ENCODE assay signal across 14 cellular contexts in the genomic region with DNA sequence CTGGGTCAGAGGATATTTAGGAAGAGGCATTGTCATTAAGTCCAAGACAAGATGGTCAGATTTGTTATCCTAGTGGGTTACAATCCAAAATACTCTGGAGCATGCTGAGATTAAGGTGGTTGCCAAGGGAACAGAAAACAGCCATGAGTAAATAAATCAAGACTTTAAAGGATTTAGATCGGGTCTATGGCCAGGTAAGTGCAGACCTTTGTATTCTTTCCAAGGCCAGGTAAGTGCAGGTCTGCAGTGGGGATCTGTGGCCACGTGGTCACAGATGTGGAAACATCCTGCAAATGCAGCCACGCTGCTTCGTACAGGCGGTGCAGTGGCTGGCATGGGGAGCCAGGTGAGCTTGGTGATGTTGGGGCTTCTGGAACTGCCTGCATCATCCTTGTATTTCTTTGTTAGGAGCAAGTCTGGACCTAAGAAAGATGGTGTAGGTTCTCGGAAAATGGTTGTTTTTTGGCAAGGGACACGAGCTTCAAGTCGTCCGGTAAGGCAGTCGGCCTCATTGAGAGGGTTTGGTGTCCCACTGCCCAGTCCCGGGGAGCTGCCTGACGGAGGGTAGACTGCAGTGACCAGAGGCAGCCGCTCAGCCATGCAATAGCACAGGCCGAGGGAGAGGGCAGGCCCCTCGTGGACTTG. TPM values are rescaled to one million over a fixed set of nuclear protein-coding genes. Genes with fewer than 3 reads are reported as not detected.
DNase-seq lines count a peak whose midpoint lies in the region; ATAC-seq and TF ChIP-seq lines count a peak whose summit lies in the region.
"Had no signal": no experiment of that assay in that cellular context is flagged by ENCODE, and none has a peak within 500 bp of the region (broad histone marks: within the 10 kb centered on the region; RNA-seq: fewer than 3 reads in every experiment).

No MANE protein-coding gene starts in this region.

- H3K27me3 ChIP-seq in endodermal cell (ENCODE audit: control insufficient read depth, insufficient read depth, low read length, poor library complexity, severe bottlenecking) = no peaks in the 10 kb centered on the region

- H3K4me1 Mint-ChIP-seq in endodermal cell = peaks cover 48% of the 10 kb centered on the region
- peaks cover 45 to 69% of the 10 kb centered on the region in 2 donors for H3K4me1 Mint-ChIP-seq in stimulated activated naive B cell treated with anti-CD40 and anti-IgM and Interleukin-4, amounts not matched to agents 10 μg/mL and 1 μg/mL and 100 μg/mL, for 72 hours

- H3K4me3 Mint-ChIP-seq in endodermal cell = no peak overlapping the region
- peak overlapping the region; percentile 42 to 65 for H3K4me3 Mint-ChIP-seq in stimulated activated naive B cell treated with anti-CD40 and anti-IgM and Interleukin-4, amounts not matched to agents 10 μg/mL and 1 μg/mL and 100 μg/mL, for 72 hours
- H3K4me3 Mint-ChIP-seq: activated CD4-positive, alpha-beta T cell treated with anti-CD3 and anti-CD28 coated beads, Interleukin-2, amount 10 ng/mL, durations not matched to agents 24 days and 14 days; activated T-helper 17 cell treated with anti-CD3 and anti-CD28 coated beads, Interleukin-2, amount 50 U/mL, for 72 hours had no signal

- peak overlapping the region; percentile 50 for H3K27ac Mint-ChIP-seq in endodermal cell
- H3K27ac Mint-ChIP-seq in stimulated activated naive B cell treated with anti-CD40 and anti-IgM and Interleukin-4, amounts not matched to agents 10 μg/mL and 1 μg/mL and 100 μg/mL, for 72 hours = peak overlapping the region; percentile 90
- H3K27ac Mint-ChIP-seq: activated CD4-positive, alpha-beta T cell treated with anti-CD3 and anti-CD28 coated beads, Interleukin-2, amount 10 ng/mL, durations not matched to agents 24 days and 14 days; activated T-helper 17 cell treated with anti-CD3 and anti-CD28 coated beads, Interleukin-2, amount 50 U/mL, for 72 hours had no signal

- H3K9me3 ChIP-seq in endodermal cell (ENCODE audit: control insufficient read depth, low read length) = no peaks in the 10 kb centered on the region
- H3K9me3 ChIP-seq: A549 had no signal

- peaks cover 26% of the 10 kb centered on the region for H3K4me1 ChIP-seq in endodermal cell (ENCODE audit: control insufficient read depth, insufficient read depth, low read length)

- no peak overlapping the region for H3K4me3 ChIP-seq in endodermal cell (ENCODE audit: low read length)
- H3K4me3 ChIP-seq: A549 had no signal

- WGBS in endodermal cell (ENCODE audit: insufficient coverage in 1 of 2, insufficient read length in 1 of 2), 2 experiments = 90 to 95% methylated on average over 10 to 15 of the region's 15 CpGs

- H3K27ac ChIP-seq in endodermal cell (ENCODE audit: low read depth, low read length) = peak overlapping the region; percentile 84

- no peaks in the 10 kb centered on the region for H3K27me3 Mint-ChIP-seq in endodermal cell (ENCODE audit: insufficient read depth)
- no peaks in the 10 kb centered on the region for H3K27me3 Mint-ChIP-seq in stimulated activated naive B cell treated with anti-CD40 and anti-IgM and Interleukin-4, amounts not matched to agents 10 μg/mL and 1 μg/mL and 100 μg/mL, for 72 hours
- H3K27me3 Mint-ChIP-seq: activated CD4-positive, alpha-beta T cell treated with anti-CD3 and anti-CD28 coated beads, Interleukin-2, amount 10 ng/mL, durations not matched to agents 24 days and 14 days; activated T-helper 17 cell treated with anti-CD3 and anti-CD28 coated beads, Interleukin-2, amount 50 U/mL, for 72 hours had no signal

- H3K9me3 Mint-ChIP-seq in endodermal cell = no peaks in the 10 kb centered on the region
- no peaks in the 10 kb centered on the region for H3K9me3 Mint-ChIP-seq in stimulated activated naive B cell treated with anti-CD40 and anti-IgM and Interleukin-4, amounts not matched to agents 10 μg/mL and 1 μg/mL and 100 μg/mL, for 72 hours
- H3K9me3 Mint-ChIP-seq: activated CD4-positive, alpha-beta T cell treated with anti-CD3 and anti-CD28 coated beads, Interleukin-2, amount 10 ng/mL, durations not matched to agents 24 days and 14 days; activated T-helper 17 cell treated with anti-CD3 and anti-CD28 coated beads, Interleukin-2, amount 50 U/mL, for 72 hours had no signal

- DNase-seq in activated CD4-positive, CD25-positive, alpha-beta regulatory T cell treated with anti-CD3 and anti-CD28 coated beads, Interleukin-2, amount 50 U/mL, for 72 hours = peak; percentile 12
- DNase-seq in activated CD4-positive, CD25-positive, alpha-beta regulatory T cell (lab: John Stamatoyannopoulos, UW) = no peak
- peak; percentile 54 for DNase-seq in endodermal cell
- no peak for DNase-seq in stimulated activated naive B cell treated with anti-CD40 and anti-IgM and Interleukin-4, amounts not matched to agents 10 μg/mL and 1 μg/mL and 100 μg/mL, for 72 hours
- no peak for DNase-seq in A172 (ENCODE audit: low spot score)
- DNase-seq: activated CD4-positive, alpha-beta T cell treated with anti-CD3 and anti-CD28 coated beads, Interleukin-2, amount 10 ng/mL, durations not matched to agents 24 days and 14 days; central memory CD4-positive, alpha-beta T cell; DMS 273 treated with DMSO at 0.1 percent for 48 hours; NCI-H2029; NK-92 treated with Interleukin-12 subunit alpha and Interleukin-12 subunit beta, amount 100 ng/mL, for 24 hours; SW 1271 had no signal

- H3K36me3 ChIP-seq in endodermal cell (ENCODE audit: control insufficient read depth, insufficient read depth, low read length) = no peaks in the 10 kb centered on the region

- TF ChIP-seq CTCF in endodermal cell (conservative IDR thresholded peaks at IDR 0.05) = no peak

- peak in 1 of 2 donors; percentile 26 for ATAC-seq in stimulated activated naive B cell treated with anti-CD40 and anti-IgM and Interleukin-4, amounts not matched to agents 10 μg/mL and 1 μg/mL and 100 μg/mL, for 72 hours (replicated peaks)
- ATAC-seq in GM21423 (IDR thresholded peaks at IDR 0.05; ENCODE audit: unreplicated experiment) = no peak

- H3K36me3 Mint-ChIP-seq in endodermal cell (ENCODE audit: low read depth) = peaks cover 10% of the 10 kb centered on the region
- peaks cover 24 to 27% of the 10 kb centered on the region in 2 donors for H3K36me3 Mint-ChIP-seq in stimulated activated naive B cell treated with anti-CD40 and anti-IgM and Interleukin-4, amounts not matched to agents 10 μg/mL and 1 μg/mL and 100 μg/mL, for 72 hours

- peak overlapping the region; percentile 9 for H3K9ac ChIP-seq in endodermal cell (ENCODE audit: extremely low read depth, low read length, poor library complexity, severe bottlenecking)

RNA-seq across cellular contexts. Expression of a gene that starts 21.8 kb away (rescaled TPM):
- 10 to 100 TPM in 1 of 2 donors, 1 to 10 TPM in 1; 10.0 to 11.3 TPM for total RNA-seq in endodermal cell
- 18.8 TPM for polyA plus RNA-seq in endodermal cell (2013, experiment 1 of 2)
- polyA plus RNA-seq in endodermal cell (2013, experiment 2 of 2) = 17.2 TPM
- 5.7 and 11.1 TPM in 2 replicates for total RNA-seq in A172 (2014; rRNA removed; shearing (Covaris generic))

RNA-seq across cellular contexts. Expression of a gene that starts 32.3 kb away (rescaled TPM):
- total RNA-seq in endodermal cell = 10 to 100 TPM; 85.4 to 94.4 TPM
- 136 TPM for polyA plus RNA-seq in endodermal cell (2013, experiment 1 of 2)
- 119 TPM for polyA plus RNA-seq in endodermal cell (2013, experiment 2 of 2)
- total RNA-seq in A172 (2014; rRNA removed; shearing (Covaris generic)) = 237 and 258 TPM in 2 replicates

RNA-seq across cellular contexts. Expression of a gene that starts 49.5 kb away (rescaled TPM):
- not detected for total RNA-seq in endodermal cell
- polyA plus RNA-seq in endodermal cell (2013, experiment 1 of 2) = not detected
- not detected for polyA plus RNA-seq in endodermal cell (2013, experiment 2 of 2)
- not detected in 2 replicates for total RNA-seq in A172 (2014; rRNA removed; shearing (Covaris generic))
- polyA plus RNA-seq: A549 had no signal

RNA-seq across cellular contexts. Expression of a gene that starts 59.5 kb away (rescaled TPM):
- total RNA-seq in endodermal cell = 10 to 100 TPM; 32.2 to 48.2 TPM
- polyA plus RNA-seq in endodermal cell (2013, experiment 1 of 2) = 31.3 TPM
- polyA plus RNA-seq in endodermal cell (2013, experiment 2 of 2) = 24.1 TPM
- total RNA-seq in A172 (2014; rRNA removed; shearing (Covaris generic)) = 48.7 and 50.4 TPM in 2 replicates
- total RNA-seq: activated CD4-positive, alpha-beta T cell treated with anti-CD3 and anti-CD28 coated beads, Interleukin-2, amount 10 ng/mL, durations not matched to agents 24 days and 14 days; activated T-helper 17 cell treated with anti-CD3 and anti-CD28 coated beads, Interleukin-2, amount 50 U/mL, for 72 hours had no signal
- polyA plus RNA-seq: A549 had no signal

Comparison
In these comparisons a context has a peak if more than half of its experiments do, and no peak if none do; other contexts are left out.
1. DNase-seq: peak in activated CD4-positive, CD25-positive, alpha-beta regulatory T cell treated with anti-CD3 and anti-CD28 coated beads, Interleukin-2, amount 50 U/mL, for 72 hours (single experiment) and endodermal cell (single experiment); none in activated CD4-positive, CD25-positive, alpha-beta regulatory T cell (0 of 4), stimulated activated naive B cell treated with anti-CD40 and anti-IgM and Interleukin-4, amounts not matched to agents 10 μg/mL and 1 μg/mL and 100 μg/mL, for 72 hours (single experiment) and A172 (single experiment).